8 cellular contexts compared by ENCODE assay signal in genomic region chr5:36689225-36689624, GRCh38.
DNase-seq lines count a peak whose midpoint lies in the region; ATAC-seq and TF ChIP-seq lines count a peak whose summit lies in the region.

No MANE protein-coding gene starts in this region.

- peaks cover 38% of the 10 kb centered on the region for H3K27me3 Mint-ChIP-seq in stimulated activated naive CD8-positive, alpha-beta T cell treated with anti-CD3 and anti-CD28 coated beads, Interleukin-15, amount 100 ng/mL, for 72 hours

- peaks cover 29% of the 10 kb centered on the region for H3K4me1 Mint-ChIP-seq in stimulated activated naive CD8-positive, alpha-beta T cell treated with anti-CD3 and anti-CD28 coated beads, Interleukin-15, amount 100 ng/mL, for 72 hours

- TF ChIP-seq CTCF in fibroblast of mammary gland (conservative IDR thresholded peaks at IDR 0.05; ENCODE audit: control insufficient read depth, insufficient read depth, low read depth, low read length) = no peak

- DNase-seq in stimulated activated naive CD8-positive, alpha-beta T cell treated with anti-CD3 and anti-CD28 coated beads, Interleukin-15, Interleukin-2, amounts not matched to agents 100 U/mL and 50 U/mL, for 24 hours = peak; percentile 27
- DNase-seq in stimulated activated naive CD8-positive, alpha-beta T cell treated with anti-CD3 and anti-CD28 coated beads, Interleukin-15, amount 100 ng/mL, for 72 hours = no peak
- DNase-seq in NCI-H226 (peak; percentile 45), fibroblast of mammary gland (ENCODE audit: low read depth) (peak; percentile 49), NCI-H446 treated with DMSO at 0.1 percent for 48 hours (lab: John Stamatoyannopoulos, UW) (no peak), NCI-H2107 (lab: John Stamatoyannopoulos, UW) (no peak), H4 (ENCODE audit: low spot score) (no peak)
- DNase-seq in effector CD4-positive, alpha-beta T cell = no peak

- H3K9me3 Mint-ChIP-seq in stimulated activated naive CD8-positive, alpha-beta T cell treated with anti-CD3 and anti-CD28 coated beads, Interleukin-15, amount 100 ng/mL, for 72 hours = no peaks in the 10 kb centered on the region

- no peak overlapping the region for H3K27ac Mint-ChIP-seq in stimulated activated naive CD8-positive, alpha-beta T cell treated with anti-CD3 and anti-CD28 coated beads, Interleukin-15, amount 100 ng/mL, for 72 hours

- no peak overlapping the region for H3K4me3 ChIP-seq in fibroblast of mammary gland (ENCODE audit: control insufficient read depth, low read depth, low read length)

- H3K4me3 Mint-ChIP-seq in stimulated activated naive CD8-positive, alpha-beta T cell treated with anti-CD3 and anti-CD28 coated beads, Interleukin-15, amount 100 ng/mL, for 72 hours = no peak overlapping the region

- ATAC-seq in stimulated activated naive CD8-positive, alpha-beta T cell treated with anti-CD3 and anti-CD28 coated beads, Interleukin-15, Interleukin-2, amounts not matched to agents 100 U/mL and 50 U/mL, for 24 hours = peak; percentile 30
- no peak for ATAC-seq in stimulated activated naive CD8-positive, alpha-beta T cell treated with anti-CD3 and anti-CD28 coated beads, Interleukin-15, amount 100 ng/mL, for 72 hours

Comparison
In these comparisons a context has a peak if more than half of its experiments do, and no peak if none do; other contexts are left out.
1. DNase-seq: peak in stimulated activated naive CD8-positive, alpha-beta T cell treated with anti-CD3 and anti-CD28 coated beads, Interleukin-15, Interleukin-2, amounts not matched to agents 100 U/mL and 50 U/mL, for 24 hours (single experiment), NCI-H226 (single experiment) and fibroblast of mammary gland (single experiment); none in stimulated activated naive CD8-positive, alpha-beta T cell treated with anti-CD3 and anti-CD28 coated beads, Interleukin-15, amount 100 ng/mL, for 72 hours (0 of 2), NCI-H446 treated with DMSO at 0.1 percent for 48 hours (single experiment), effector CD4-positive, alpha-beta T cell (single experiment), NCI-H2107 (single experiment) and H4 (single experiment).